In genomic region chr2:26550276-26551015, GRCh38 we compare ENCODE assay signal across 17 cellular contexts.
DNase-seq lines count a peak whose midpoint lies in the region; ATAC-seq, FAIRE-seq and TF ChIP-seq lines count a peak whose summit lies in the region.
"Had no signal": no experiment of that assay in that cellular context is flagged by ENCODE, and none has a peak within 500 bp of the region (broad histone marks: within the 10 kb centered on the region; RNA-seq: fewer than 3 reads in every experiment).

No MANE protein-coding gene starts in this region.

- DNase-seq in right lobe of liver (peak in 2 of 3 donors; percentile 3 to 36), HepG2 (ENCODE audit: low spot score) (no peak), NCI-H345 treated with DMSO at 0.1 percent for 48 hours (lab: John Stamatoyannopoulos, UW; ENCODE audit: unreplicated experiment) (peak; percentile 98), mesenteric fat pad (ENCODE audit: low spot score) (peak; percentile 72), upper lobe of right lung (peak; percentile 32), hippocampal formation (lab: John Stamatoyannopoulos, UW) (no peak), DMS53 (lab: John Stamatoyannopoulos, UW) (no peak), middle frontal gyrus (ENCODE audit: extremely low spot score, low spot score) (no peak)
- DNase-seq: H7, NCI-H1694 treated with DMSO at 0.1 percent for 48 hours, NCI-H2227 treated with DMSO at 0.1 percent for 48 hours, NCI-H526 treated with DMSO at 0.1 percent for 48 hours had no signal

- no peaks in the 10 kb centered on the region; the same call in 1 of the 2 replicates for H4K20me1 ChIP-seq in HepG2 (ENCODE audit: insufficient read depth, low read length)

- no peaks in the 10 kb centered on the region for H3K4me1 ChIP-seq in right lobe of liver
- H3K4me1 ChIP-seq in HepG2 (ENCODE audit: insufficient read depth, low read length) = no peaks in the 10 kb centered on the region
- H3K4me1 ChIP-seq in upper lobe of right lung = no peaks in the 10 kb centered on the region
- H3K4me1 ChIP-seq: A549 had no signal

- POLR2A ChIA-PET in HepG2 (lab: Yijun Ruan, JAX) = no interaction called here

- H3K9ac ChIP-seq in HepG2 (ENCODE audit: insufficient read depth, low read depth, low read length) = no peak overlapping the region

- no peaks in the 10 kb centered on the region for H3K27me3 ChIP-seq in right lobe of liver
- H3K27me3 ChIP-seq in HepG2 (ENCODE audit: control insufficient read depth in 1 of 2, insufficient read depth in 2 of 2, low read length in 2 of 2) = peaks cover 3 to 54% of the 10 kb centered on the region in 2 experiments; a peak in 3 of 5 replicates
- H3K27me3 ChIP-seq in upper lobe of right lung = no peaks in the 10 kb centered on the region

- no peak for TF ChIP-seq EP300 in HepG2 (IDR thresholded peaks at IDR 0.05; ENCODE audit: low read depth in 2 of 2, low read length in 2 of 2)
- no peak for TF ChIP-seq EP300 in HepG2 (CRISPR knock-in tag; IDR thresholded peaks at IDR 0.05; ENCODE audit: borderline replicate concordance)

- no peak for TF ChIP-seq RAD21 in HepG2 (CRISPR knock-in tag; IDR thresholded peaks at IDR 0.05)

- no peak for FAIRE-seq in HepG2 (lab: Jason Lieb, UNC)
- FAIRE-seq: A549, GM12878, GM18507 had no signal

- H3K4me3 ChIP-seq in right lobe of liver (no peak overlapping the region), HepG2 (replicated peaks in 1 of 3; ENCODE audit: insufficient read depth in 1 of 3, low read depth in 2 of 3, low read length in 3 of 3) (no peak overlapping the region), upper lobe of right lung (no peak overlapping the region)
- H3K4me3 ChIP-seq: A549, GM12878, SK-N-MC had no signal

- H3K27ac ChIP-seq in right lobe of liver (no peak overlapping the region), HepG2 (ENCODE audit: extremely low read length, insufficient read depth, low read length) (no peak overlapping the region), upper lobe of right lung (no peak overlapping the region)
- H3K27ac ChIP-seq: C4-2B, SK-N-MC had no signal

- 67% methylated on average over 11 of the region's 17 CpGs for WGBS in right lobe of liver (ENCODE audit: insufficient coverage, low coverage, low lambda C conversion rate, missing lambda C conversion rate)
- WGBS in HepG2 (ENCODE audit: low lambda C conversion rate) = 33% methylated on average over 17 of the region's 17 CpGs

- H3K79me2 ChIP-seq in HepG2 (ENCODE audit: insufficient read depth, low read length) = no peaks in the 10 kb centered on the region

- in situ Hi-C loops in HepG2 (cut with HindIII; ENCODE audit: extremely low pct_ligation_motif_present, low pct_unique_long_range_greater_than_20kb) = no loop called here

- CTCF ChIA-PET in HepG2 (lab: Yijun Ruan, JAX; ENCODE audit: low intra/inter-chr PET ratio, low total read pairs) = no interaction called here

- TF ChIP-seq CTCF in right lobe of liver (IDR thresholded peaks at IDR 0.05) (no peak), HepG2 (CRISPR knock-in tag; IDR thresholded peaks at IDR 0.05) (no peak), upper lobe of right lung (IDR thresholded peaks at IDR 0.05) (no peak)

- H3K4me2 ChIP-seq in HepG2 (ENCODE audit: low read depth, low read length) = no peak overlapping the region
- H3K4me2 ChIP-seq: A549 had no signal

- BruUV-seq in HepG2 (replicated peaks; lab: Mats Ljungman, UMichigan) = no TSS peak

- H3K9me3 ChIP-seq in right lobe of liver (no peaks in the 10 kb centered on the region), HepG2 (ENCODE audit: low read length) (no peaks in the 10 kb centered on the region), upper lobe of right lung (no peaks in the 10 kb centered on the region)
- H3K9me3 ChIP-seq: A549 had no signal

- peak in 1 of 4 donors; percentile 22 for ATAC-seq in right lobe of liver
- ATAC-seq in HepG2 = no peak
- ATAC-seq in upper lobe of right lung = no peak
- ATAC-seq: A549, GM12878 had no signal

- H3K36me3 ChIP-seq in right lobe of liver = no peaks in the 10 kb centered on the region
- no peaks in the 10 kb centered on the region for H3K36me3 ChIP-seq in HepG2 (replicated peaks in 1 of 2; ENCODE audit: control insufficient read depth in 1 of 2, insufficient read depth in 2 of 2, low read length in 2 of 2)
- no peaks in the 10 kb centered on the region for H3K36me3 ChIP-seq in upper lobe of right lung

- H2AFZ ChIP-seq in HepG2 (ENCODE audit: low read length) = no peak overlapping the region

- no peak for TF ChIP-seq POLR2A in right lobe of liver (IDR thresholded peaks at IDR 0.05)
- no peak for TF ChIP-seq POLR2A in HepG2 (IDR thresholded peaks at IDR 0.05; ENCODE audit: insufficient read depth in 1 of 2, low read depth in 2 of 2, low read length in 2 of 2)

- intact Hi-C loops in right lobe of liver (cut with DNase I) = no loop called here
- intact Hi-C loops in HepG2 (cut with micrococcal nuclease; ENCODE audit: unreplicated experiment) = loop anchor here (5.0 kb wide), 1 partner anchor 1118 kb away; no protein-coding TSS in a partner anchor
- intact Hi-C loops in upper lobe of right lung (cut with DNase I) = no loop called here

TF ChIP-seq in HepG2, 621 proteins besides CTCF, POLR2A, EP300 and RAD21 (continues in another document):
- no peak for TF ChIP-seq FOXP4 (CRISPR knock-in tag; IDR thresholded peaks at IDR 0.05)
- no peak for TF ChIP-seq ZFP90 (CRISPR knock-in tag; IDR thresholded peaks at IDR 0.05; ENCODE audit: borderline replicate concordance)
- TF ChIP-seq AHR (CRISPR knock-in tag; IDR thresholded peaks at IDR 0.05) = no peak
- TF ChIP-seq, protein P1, sequence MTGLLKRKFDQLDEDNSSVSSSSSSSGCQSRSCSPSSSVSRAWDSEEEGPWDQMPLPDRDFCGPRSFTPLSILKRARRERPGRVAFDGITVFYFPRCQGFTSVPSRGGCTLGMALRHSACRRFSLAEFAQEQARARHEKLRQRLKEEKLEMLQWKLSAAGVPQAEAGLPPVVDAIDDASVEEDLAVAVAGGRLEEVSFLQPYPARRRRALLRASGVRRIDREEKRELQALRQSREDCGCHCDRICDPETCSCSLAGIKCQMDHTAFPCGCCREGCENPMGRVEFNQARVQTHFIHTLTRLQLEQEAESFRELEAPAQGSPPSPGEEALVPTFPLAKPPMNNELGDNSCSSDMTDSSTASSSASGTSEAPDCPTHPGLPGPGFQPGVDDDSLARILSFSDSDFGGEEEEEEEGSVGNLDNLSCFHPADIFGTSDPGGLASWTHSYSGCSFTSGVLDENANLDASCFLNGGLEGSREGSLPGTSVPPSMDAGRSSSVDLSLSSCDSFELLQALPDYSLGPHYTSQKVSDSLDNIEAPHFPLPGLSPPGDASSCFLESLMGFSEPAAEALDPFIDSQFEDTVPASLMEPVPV (CRISPR knock-in tag; IDR thresholded peaks at IDR 0.05) = no peak
- no peak for TF ChIP-seq NPAS2 (CRISPR knock-in tag; IDR thresholded peaks at IDR 0.05; ENCODE audit: borderline replicate concordance)
- no peak for TF ChIP-seq PAXIP1 (CRISPR knock-in tag; conservative IDR thresholded peaks at IDR 0.05)
- TF ChIP-seq ETV6 (CRISPR knock-in tag; conservative IDR thresholded peaks at IDR 0.05) = no peak
- no peak for TF ChIP-seq ZNF432 (CRISPR knock-in tag; IDR thresholded peaks at IDR 0.05; ENCODE audit: borderline replicate concordance)
- TF ChIP-seq HNRNPUL1 (IDR thresholded peaks at IDR 0.05; ENCODE audit: low read depth, low read length) = no peak

Comparison
In these comparisons a context has a peak if more than half of its experiments do, and no peak if none do; other contexts are left out.
1. DNase-seq: peak in right lobe of liver (2 of 3), NCI-H345 treated with DMSO at 0.1 percent for 48 hours (single experiment), mesenteric fat pad (single experiment) and upper lobe of right lung (single experiment); none in HepG2 (single experiment), hippocampal formation (0 of 2), DMS53 (single experiment) and middle frontal gyrus (single experiment).